ENCODE assay signal across 9 cellular contexts in the genomic region with DNA sequence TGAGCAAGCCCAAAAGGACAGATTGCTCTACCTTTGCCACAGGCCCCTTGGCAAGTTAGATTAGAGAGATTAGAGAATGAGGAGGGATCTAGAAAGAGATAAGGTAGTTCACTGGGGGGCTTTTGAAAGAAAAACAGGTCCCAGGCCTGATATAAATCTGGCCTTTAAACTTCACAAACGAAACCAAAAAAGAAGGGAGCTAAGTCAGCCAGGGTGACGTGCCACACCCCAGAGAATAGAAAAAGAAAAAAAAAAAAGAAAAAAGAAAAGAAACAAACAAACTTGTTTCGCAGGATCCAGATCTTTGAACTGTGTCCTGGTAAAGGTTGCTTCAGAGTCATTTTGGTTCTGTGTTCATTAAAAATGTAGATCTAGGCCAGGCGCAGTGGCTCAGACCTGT. TPM values are rescaled to one million over a fixed set of nuclear protein-coding genes. Genes with fewer than 3 reads are reported as not detected.
DNase-seq lines count a peak whose midpoint lies in the region; ATAC-seq and TF ChIP-seq lines count a peak whose summit lies in the region.
"Had no signal": no experiment of that assay in that cellular context is flagged by ENCODE, and none has a peak within 500 bp of the region (broad histone marks: within the 10 kb centered on the region; RNA-seq: fewer than 3 reads in every experiment).

No MANE protein-coding gene starts in this region.

- peaks cover 62% of the 10 kb centered on the region for H3K36me3 Mint-ChIP-seq in activated CD8-positive, alpha-beta T cell treated with anti-CD3 and anti-CD28 coated beads, Interleukin-2, amount 10 ng/mL, durations not matched to agents 7 days and 5 days (ENCODE audit: low read depth)
- H3K36me3 Mint-ChIP-seq in immature natural killer cell (peaks cover 0 to 3% (median 0%) of the 10 kb centered on the region in 3 donors), mesothelial cell of epicardium (no peaks in the 10 kb centered on the region)
- H3K36me3 Mint-ChIP-seq in stimulated activated naive B cell treated with anti-CD40 and anti-IgM and Interleukin-4, amounts not matched to agents 10 μg/mL and 1 μg/mL and 100 μg/mL, for 72 hours: no peaks in the 10 kb centered on the region

- peak overlapping the region; percentile 71 for H3K27ac ChIP-seq in KMS-11

- H3K79me2 ChIP-seq in KMS-11 (ENCODE audit: insufficient read depth, low read depth): peaks cover 62% of the 10 kb centered on the region; the same call in 1 of the 2 replicates

- peaks cover 68% of the 10 kb centered on the region for H3K4me1 Mint-ChIP-seq in activated CD8-positive, alpha-beta T cell treated with anti-CD3 and anti-CD28 coated beads, Interleukin-2, amount 10 ng/mL, durations not matched to agents 7 days and 5 days (ENCODE audit: low read depth)
- peaks cover 74 to 82% of the 10 kb centered on the region in 2 donors for H3K4me1 Mint-ChIP-seq in immature natural killer cell
- H3K4me1 Mint-ChIP-seq in stimulated activated naive B cell treated with anti-CD40 and anti-IgM and Interleukin-4, amounts not matched to agents 10 μg/mL and 1 μg/mL and 100 μg/mL, for 72 hours: peaks cover 35 to 70% of the 10 kb centered on the region in 2 donors
- peaks cover 29% of the 10 kb centered on the region for H3K4me1 Mint-ChIP-seq in mesothelial cell of epicardium

- peak overlapping the region; percentile 89 for H3K27ac Mint-ChIP-seq in activated CD8-positive, alpha-beta T cell treated with anti-CD3 and anti-CD28 coated beads, Interleukin-2, amount 10 ng/mL, durations not matched to agents 7 days and 5 days
- H3K27ac Mint-ChIP-seq in immature natural killer cell (peak overlapping the region; percentile 91 to 97 (median 94)), mesothelial cell of epicardium (no peak overlapping the region)
- peak overlapping the region; percentile 44 for H3K27ac Mint-ChIP-seq in stimulated activated naive B cell treated with anti-CD40 and anti-IgM and Interleukin-4, amounts not matched to agents 10 μg/mL and 1 μg/mL and 100 μg/mL, for 72 hours

- no peaks in the 10 kb centered on the region for H4K20me1 ChIP-seq in KMS-11 (ENCODE audit: insufficient read depth)

- H3K4me2 ChIP-seq in KMS-11: peak overlapping the region; percentile 87

- H3K4me1 ChIP-seq in KMS-11 (ENCODE audit: low read depth, poor library complexity, severe bottlenecking): peaks cover 56% of the 10 kb centered on the region

- ATAC-seq in activated CD8-positive, alpha-beta T cell treated with anti-CD3 and anti-CD28 coated beads, Interleukin-2, amount 10 ng/mL, durations not matched to agents 7 days and 5 days: no peak
- ATAC-seq in stimulated activated naive B cell treated with anti-CD40 and anti-IgM and Interleukin-4, amounts not matched to agents 10 μg/mL and 1 μg/mL and 100 μg/mL, for 72 hours (replicated peaks): no peak

- H3K36me3 ChIP-seq in KMS-11 (ENCODE audit: insufficient read depth): no peaks in the 10 kb centered on the region

- POLR2A ChIA-PET in activated CD8-positive, alpha-beta T cell treated with anti-CD3 and anti-CD28 coated beads, Interleukin-2, amount 10 ng/mL, durations not matched to agents 7 days and 5 days (lab: Charles Lee): interaction anchor here (5.8 kb wide), 1 partner anchor 141 kb away, joined by 48 read pairs; a partner anchor contains a TSS

- peak overlapping the region; percentile 26 for H3K4me3 ChIP-seq in KMS-11 (IDR thresholded peaks at IDR 0.05; ENCODE audit: insufficient read depth, low read depth, low read length)

- no peak overlapping the region for H2AFZ ChIP-seq in KMS-11 (ENCODE audit: low read depth)

- H3K9me3 Mint-ChIP-seq in activated CD8-positive, alpha-beta T cell treated with anti-CD3 and anti-CD28 coated beads, Interleukin-2, amount 10 ng/mL, durations not matched to agents 7 days and 5 days (ENCODE audit: insufficient read depth): no peaks in the 10 kb centered on the region
- H3K9me3 Mint-ChIP-seq in immature natural killer cell (no peaks in the 10 kb centered on the region), mesothelial cell of epicardium (no peaks in the 10 kb centered on the region)
- H3K9me3 Mint-ChIP-seq in stimulated activated naive B cell treated with anti-CD40 and anti-IgM and Interleukin-4, amounts not matched to agents 10 μg/mL and 1 μg/mL and 100 μg/mL, for 72 hours: no peaks in the 10 kb centered on the region

- DNase-seq in activated CD8-positive, alpha-beta T cell treated with anti-CD3 and anti-CD28 coated beads, Interleukin-2, amount 10 ng/mL, durations not matched to agents 7 days and 5 days: no peak
- peak in 1 of 3 donors; percentile 27 for DNase-seq in immature natural killer cell
- no peak for DNase-seq in stimulated activated naive B cell treated with anti-CD40 and anti-IgM and Interleukin-4, amounts not matched to agents 10 μg/mL and 1 μg/mL and 100 μg/mL, for 72 hours
- DNase-seq in mesothelial cell of epicardium (ENCODE audit: low spot score in 2 of 2, unreplicated experiment in 2 of 2): no peak
- DNase-seq in dedifferentiated amniotic fluid mesenchymal stem cell (ENCODE audit: extremely low spot score): no peak
- no peak for DNase-seq in stimulated activated naive CD4-positive, alpha-beta T cell treated with Interleukin-2 at 50 U/mL for 16 hours (lab: John Stamatoyannopoulos, UW)
- DNase-seq: NCI-H526 treated with DMSO at 0.1 percent for 48 hours had no signal

- CTCF ChIA-PET in activated CD8-positive, alpha-beta T cell treated with anti-CD3 and anti-CD28 coated beads, Interleukin-2, amount 10 ng/mL, durations not matched to agents 7 days and 5 days (lab: Charles Lee): interaction anchor here (1.4 to 2.1 kb wide), 4 partner anchors 10 to 143 kb away, joined by 3 to 8 read pairs (median 4); a partner anchor contains a TSS

- H3K9ac ChIP-seq in KMS-11: peak overlapping the region; percentile 29; the same call in 1 of the 2 replicates

- no peaks in the 10 kb centered on the region for H3K27me3 Mint-ChIP-seq in activated CD8-positive, alpha-beta T cell treated with anti-CD3 and anti-CD28 coated beads, Interleukin-2, amount 10 ng/mL, durations not matched to agents 7 days and 5 days (ENCODE audit: low read depth)
- peaks cover 5 to 17% (median 14%) of the 10 kb centered on the region in 3 donors for H3K27me3 Mint-ChIP-seq in immature natural killer cell (ENCODE audit: low read depth in 3 of 3)
- H3K27me3 Mint-ChIP-seq in stimulated activated naive B cell treated with anti-CD40 and anti-IgM and Interleukin-4, amounts not matched to agents 10 μg/mL and 1 μg/mL and 100 μg/mL, for 72 hours: no peaks in the 10 kb centered on the region
- no peaks in the 10 kb centered on the region for H3K27me3 Mint-ChIP-seq in mesothelial cell of epicardium (ENCODE audit: low read depth)

- no peaks in the 10 kb centered on the region for H3K27me3 ChIP-seq in KMS-11 (ENCODE audit: insufficient read depth, low read depth)

- peak overlapping the region; percentile 97 for H3K4me3 Mint-ChIP-seq in activated CD8-positive, alpha-beta T cell treated with anti-CD3 and anti-CD28 coated beads, Interleukin-2, amount 10 ng/mL, durations not matched to agents 7 days and 5 days
- H3K4me3 Mint-ChIP-seq in immature natural killer cell (peak overlapping the region; percentile 91 to 98 (median 96)), mesothelial cell of epicardium (no peak overlapping the region)
- peak overlapping the region; percentile 67 to 79 for H3K4me3 Mint-ChIP-seq in stimulated activated naive B cell treated with anti-CD40 and anti-IgM and Interleukin-4, amounts not matched to agents 10 μg/mL and 1 μg/mL and 100 μg/mL, for 72 hours

- no peak for TF ChIP-seq CTCF in KMS-11 (conservative IDR thresholded peaks at IDR 0.05; ENCODE audit: low read depth, low read length)
- no peak for TF ChIP-seq CTCF in mesothelial cell of epicardium (IDR thresholded peaks at IDR 0.05; ENCODE audit: unreplicated experiment)

RNA-seq across cellular contexts. Expression of a gene that starts 3.6 kb away (rescaled TPM):
- 100 to 1,000 TPM; 112 to 120 TPM for total RNA-seq in activated CD8-positive, alpha-beta T cell treated with anti-CD3 and anti-CD28 coated beads, Interleukin-2, amount 10 ng/mL, durations not matched to agents 7 days and 5 days
- polyA plus RNA-seq in immature natural killer cell: 10 to 100 TPM in 1 of 3 donors, 1 to 10 TPM in 2; 2.5 to 12.0 (median 5.8) TPM
- 4.2 to 7.8 TPM (median 6.2 TPM) in 3 replicates for total RNA-seq in mesothelial cell of epicardium

RNA-seq across cellular contexts. Expression of a gene that starts 31.8 kb away (rescaled TPM):
- total RNA-seq in activated CD8-positive, alpha-beta T cell treated with anti-CD3 and anti-CD28 coated beads, Interleukin-2, amount 10 ng/mL, durations not matched to agents 7 days and 5 days: not detected
- polyA plus RNA-seq in immature natural killer cell: under 1 TPM; 0.19 to 0.91 (median 0.34) TPM
- not detected in 3 replicates for total RNA-seq in mesothelial cell of epicardium
- total RNA-seq: H1 had no signal
- polyA plus RNA-seq: H1 had no signal

Comparison
In these comparisons a context has a peak if more than half of its experiments do, and no peak if none do; other contexts are left out.
1. RNA of a gene that starts 3.6 kb away (total RNA-seq): 112 to 120 TPM in activated CD8-positive, alpha-beta T cell treated with anti-CD3 and anti-CD28 coated beads, Interleukin-2, amount 10 ng/mL, durations not matched to agents 7 days and 5 days; 4.2 to 7.8 TPM in mesothelial cell of epicardium; every median in the first group is over 10 times any median in the second.